In the genomic region with DNA sequence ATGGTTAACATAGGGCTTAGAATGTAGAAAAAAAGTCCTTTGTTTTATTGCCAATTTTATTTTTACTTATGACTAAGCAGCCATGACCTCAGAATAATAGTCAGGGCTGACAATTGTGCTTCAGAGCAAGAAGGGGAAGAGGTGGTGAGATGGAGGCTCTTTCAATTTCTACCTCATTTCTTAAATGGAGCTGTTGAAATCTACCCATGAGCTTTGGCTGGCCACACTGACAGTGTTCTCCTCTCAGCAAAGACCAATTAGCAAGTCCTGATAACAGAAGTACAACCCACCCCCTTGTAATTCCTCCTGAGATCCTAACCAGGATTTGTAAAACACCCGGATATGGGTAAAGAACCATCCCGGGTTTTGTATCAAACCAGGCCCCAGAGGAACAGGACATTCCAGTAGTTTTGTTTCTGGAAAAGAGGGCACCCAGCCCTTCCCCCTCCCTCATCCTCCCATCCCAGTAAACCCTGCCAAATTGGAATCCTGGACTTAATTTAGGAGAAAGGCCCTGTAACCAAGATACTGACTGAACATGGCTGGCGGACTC, we compare ENCODE assay signal across 11 cellular contexts. TPM values are rescaled to one million over a fixed set of nuclear protein-coding genes. Genes with fewer than 3 reads are reported as not detected.
DNase-seq lines count a peak whose midpoint lies in the region; ATAC-seq and TF ChIP-seq lines count a peak whose summit lies in the region.
"Had no signal": no experiment of that assay in that cellular context is flagged by ENCODE, and none has a peak within 500 bp of the region (broad histone marks: within the 10 kb centered on the region; RNA-seq: fewer than 3 reads in every experiment).

TSS of gene HEPH (plus strand) at position 399 of the 553 bp plus-strand sequence. CDS start 6,324 bp downstream, outside the sequence.

- H3K4me1 ChIP-seq in Caco-2 (0 out of 2 replicates have a peak, but pooled peaks cover 8% of the 10 kb centered on the region), ectodermal cell (ENCODE audit: control insufficient read depth, insufficient read depth, low read length) (no peaks in the 10 kb centered on the region)

- no TSS peak for BruUV-seq in Caco-2 (replicated peaks; lab: Mats Ljungman, UMichigan)

- no peaks in the 10 kb centered on the region for H3K27me3 Mint-ChIP-seq in Caco-2 (ENCODE audit: insufficient read depth, unreplicated experiment)
- peaks cover 7% of the 10 kb centered on the region for H3K27me3 Mint-ChIP-seq in nephron progenitor cell (ENCODE audit: low read depth, poor library complexity)
- no peaks in the 10 kb centered on the region for H3K27me3 Mint-ChIP-seq in CD4-positive, alpha-beta T cell
- no peaks in the 10 kb centered on the region for H3K27me3 Mint-ChIP-seq in glutamatergic neuron (ENCODE audit: unreplicated experiment)

- peaks cover 6% of the 10 kb centered on the region for H3K4me1 Mint-ChIP-seq in Caco-2 (ENCODE audit: low read depth, unreplicated experiment)
- H3K4me1 Mint-ChIP-seq in nephron progenitor cell = peaks cover 14% of the 10 kb centered on the region
- H3K4me1 Mint-ChIP-seq in CD4-positive, alpha-beta T cell (ENCODE audit: low read depth) = no peaks in the 10 kb centered on the region
- no peaks in the 10 kb centered on the region for H3K4me1 Mint-ChIP-seq in glutamatergic neuron (ENCODE audit: low read depth, unreplicated experiment)

- 4 to 5% methylated on average over 2 to 3 of the region's 3 CpGs for WGBS in ectodermal cell, 2 experiments

- TF ChIP-seq CTCF in Caco-2 (IDR thresholded peaks at IDR 0.05; ENCODE audit: insufficient read depth in 1 of 2, low read depth in 1 of 2, low read length in 1 of 2, severe bottlenecking in 1 of 2, unreplicated experiment in 1 of 2) (no peak), nephron progenitor cell (IDR thresholded peaks at IDR 0.05) (no peak), glutamatergic neuron (IDR thresholded peaks at IDR 0.05; ENCODE audit: partially characterized antibody, unreplicated experiment) (no peak)
- no peak for TF ChIP-seq CTCF in CD4-positive, alpha-beta T cell (IDR thresholded peaks at IDR 0.05)

- ATAC-seq in HG02981 (IDR thresholded peaks at IDR 0.05; ENCODE audit: unreplicated experiment) = peak; percentile 63
- no peak for ATAC-seq in CD4-positive, alpha-beta T cell (ENCODE audit: poor library complexity)
- no peak for ATAC-seq in GM21360 (IDR thresholded peaks at IDR 0.05; ENCODE audit: unreplicated experiment)
- ATAC-seq: Panc1; stimulated activated naive CD8-positive, alpha-beta T cell treated with anti-CD3 and anti-CD28 coated beads, Interleukin-15, Interleukin-2, amounts not matched to agents 100 U/mL and 50 U/mL, for 24 hours had no signal

- no peaks in the 10 kb centered on the region for H3K9me3 ChIP-seq in Caco-2
- H3K9me3 ChIP-seq in ectodermal cell (ENCODE audit: control insufficient read depth, low read length) = no peaks in the 10 kb centered on the region
- no peaks in the 10 kb centered on the region for H3K9me3 ChIP-seq in CD4-positive, alpha-beta T cell (ENCODE audit: control insufficient read depth, low read length)

- CTCF ChIA-PET in Caco-2 (lab: Charles Lee) = no interaction called here
- CTCF ChIA-PET in CD4-positive, alpha-beta T cell (lab: Charles Lee) = no interaction called here

- H3K36me3 ChIP-seq in Caco-2 (ENCODE audit: control insufficient read depth, insufficient read depth, low read length) (no peaks in the 10 kb centered on the region), ectodermal cell (ENCODE audit: control insufficient read depth, insufficient read depth, low read length) (no peaks in the 10 kb centered on the region)

- H3K36me3 Mint-ChIP-seq in Caco-2 (ENCODE audit: insufficient read depth, unreplicated experiment) (peaks cover 7% of the 10 kb centered on the region), nephron progenitor cell (ENCODE audit: low read depth) (peaks cover 11% of the 10 kb centered on the region), glutamatergic neuron (ENCODE audit: unreplicated experiment) (no peaks in the 10 kb centered on the region)
- H3K36me3 Mint-ChIP-seq in CD4-positive, alpha-beta T cell (ENCODE audit: low read depth) = no peaks in the 10 kb centered on the region

- intact Hi-C loops in Caco-2 (cut with micrococcal nuclease; ENCODE audit: unreplicated experiment) = loop anchor here (2.0 kb wide), 2 partner anchors 15 to 39 kb away; no protein-coding TSS in a partner anchor
- intact Hi-C loops in CD4-positive, alpha-beta T cell (cut with DNase I, micrococcal nuclease) = no loop called here

- H3K9me3 Mint-ChIP-seq in Caco-2 (ENCODE audit: unreplicated experiment) = no peaks in the 10 kb centered on the region
- peaks cover 25% of the 10 kb centered on the region for H3K9me3 Mint-ChIP-seq in nephron progenitor cell
- no peaks in the 10 kb centered on the region for H3K9me3 Mint-ChIP-seq in CD4-positive, alpha-beta T cell
- H3K9me3 Mint-ChIP-seq in glutamatergic neuron (ENCODE audit: unreplicated experiment) = no peaks in the 10 kb centered on the region

- H3K27ac Mint-ChIP-seq in Caco-2 (ENCODE audit: unreplicated experiment) (peak within 1 kb of the TSS; percentile 89), nephron progenitor cell (peak within 1 kb of the TSS; percentile 32), glutamatergic neuron (ENCODE audit: unreplicated experiment) (no peak within 1 kb of the TSS)
- H3K27ac Mint-ChIP-seq in CD4-positive, alpha-beta T cell = no peak within 1 kb of the TSS

- POLR2A ChIA-PET in Caco-2 (lab: Charles Lee) = no interaction called here
- POLR2A ChIA-PET in CD4-positive, alpha-beta T cell (lab: Charles Lee) = no interaction called here

- peak within 1 kb of the TSS; percentile 63 for H3K27ac ChIP-seq in ectodermal cell (ENCODE audit: insufficient read depth, low read depth, low read length, poor library complexity, severe bottlenecking)
- H3K27ac ChIP-seq in CD4-positive, alpha-beta T cell (ENCODE audit: low read depth, low read length) = no peak within 1 kb of the TSS

- H3K4me3 ChIP-seq in Caco-2 (ENCODE audit: low read depth, low read length) = peak within 1 kb of the TSS; percentile 42
- H3K4me3 ChIP-seq in ectodermal cell (ENCODE audit: insufficient read depth, low read depth, low read length) = peak within 1 kb of the TSS; percentile 61

- H3K4me3 Mint-ChIP-seq in Caco-2 (ENCODE audit: unreplicated experiment) (peak within 1 kb of the TSS; percentile 76), nephron progenitor cell (peak within 1 kb of the TSS; percentile 91), glutamatergic neuron (ENCODE audit: unreplicated experiment) (no peak within 1 kb of the TSS)
- H3K4me3 Mint-ChIP-seq in CD4-positive, alpha-beta T cell = no peak within 1 kb of the TSS

- DNase-seq in Caco-2 (peak in 1 of 2 experiments; percentile 5), nephron progenitor cell (peak; percentile 2), NAMALWA (ENCODE audit: low spot score) (no peak), glutamatergic neuron (no peak)
- DNase-seq in CD4-positive, alpha-beta T cell = no peak
- DNase-seq: DND-41; stimulated activated naive CD8-positive, alpha-beta T cell treated with anti-CD3 and anti-CD28 coated beads, Interleukin-15, Interleukin-2, amounts not matched to agents 100 U/mL and 50 U/mL, for 24 hours had no signal

- no peaks in the 10 kb centered on the region for H3K27me3 ChIP-seq in Caco-2 (replicated peaks; ENCODE audit: control insufficient read depth, insufficient read depth, low read length)
- H3K27me3 ChIP-seq in ectodermal cell (ENCODE audit: control insufficient read depth, insufficient read depth, low read length, poor library complexity, severe bottlenecking) = no peaks in the 10 kb centered on the region
- H3K27me3 ChIP-seq in CD4-positive, alpha-beta T cell (ENCODE audit: control insufficient read depth, insufficient read depth, low read length) = no peaks in the 10 kb centered on the region

RNA-seq across cellular contexts. Expression of gene HEPH, which starts in this region (rescaled TPM):
- total RNA-seq in Caco-2 (2022) = 27.9 and 31.1 TPM in 2 replicates
- polyA plus RNA-seq in ectodermal cell (2013, experiment 1 of 4) = 108 TPM
- 138 TPM for polyA plus RNA-seq in ectodermal cell (2013, experiment 2 of 4)
- 84.7 TPM for polyA plus RNA-seq in ectodermal cell (2013, experiment 3 of 4)
- polyA plus RNA-seq in ectodermal cell (2013, experiment 4 of 4) = 101 TPM
- total RNA-seq in CD4-positive, alpha-beta T cell = not detected
- total RNA-seq in glutamatergic neuron (ENCODE audit: unreplicated experiment) = 2.2 TPM

Comparison
In these comparisons a context has a peak if more than half of its experiments do, and no peak if none do; other contexts are left out.
1. H3K27ac Mint-ChIP-seq: peak in Caco-2 (single experiment) and nephron progenitor cell (single experiment); none in CD4-positive, alpha-beta T cell (single experiment) and glutamatergic neuron (single experiment).
2. H3K4me3 Mint-ChIP-seq: peak in Caco-2 (single experiment) and nephron progenitor cell (single experiment); none in CD4-positive, alpha-beta T cell (single experiment) and glutamatergic neuron (single experiment).